In genomic region chr10:124600051-124600880, GRCh38 we compare ENCODE assay signal across 20 cellular contexts.
DNase-seq lines count a peak whose midpoint lies in the region; TF ChIP-seq lines count a peak whose summit lies in the region.
"Had no signal": no experiment of that assay in that cellular context is flagged by ENCODE, and none has a peak within 500 bp of the region (broad histone marks: within the 10 kb centered on the region; RNA-seq: fewer than 3 reads in every experiment).

No MANE protein-coding gene starts in this region.

- H3K9me3 Mint-ChIP-seq in IgD-negative memory B cell (no peaks in the 10 kb centered on the region), chondrocyte (ENCODE audit: low read depth) (no peaks in the 10 kb centered on the region)
- H3K9me3 Mint-ChIP-seq: CD8-positive, alpha-beta memory T cell had no signal

- H2BK120ac ChIP-seq in neuronal stem cell (ENCODE audit: low read depth, low read length): no peak overlapping the region

- WGBS in neuronal stem cell (ENCODE audit: extremely low coverage in 2 of 2, insufficient read length in 2 of 2, insufficient replicate concordance in 1 of 2), 2 donors: no CpG with 5 or more reads among the region's 18 CpGs

- H2AK5ac ChIP-seq in neuronal stem cell (ENCODE audit: low read depth, low read length): peak overlapping the region; percentile 78

- peak overlapping the region; percentile 87 for H3K14ac ChIP-seq in neuronal stem cell (ENCODE audit: low read length)

- H3K9me3 ChIP-seq in BLaER1 (0 out of 2 replicates have a peak, but pooled peaks cover 1% of the 10 kb centered on the region), neuronal stem cell (replicated peaks in 1 of 2; ENCODE audit: control insufficient read depth in 2 of 2, insufficient read depth in 1 of 2, low read depth in 1 of 2, low read length in 2 of 2) (no peaks in the 10 kb centered on the region), BE2C (no peaks in the 10 kb centered on the region)

- H3K4me3 ChIP-seq in BLaER1: no peak overlapping the region
- no peak overlapping the region for H3K4me3 ChIP-seq in neuronal stem cell (ENCODE audit: low read length in 2 of 2)
- H3K4me3 ChIP-seq in BE2C (ENCODE audit: low read depth, low read length): no peak overlapping the region
- H3K4me3 ChIP-seq: GM23248, SK-N-MC had no signal

- no peaks in the 10 kb centered on the region for H3K27me3 ChIP-seq in BLaER1
- H3K27me3 ChIP-seq in neuronal stem cell (ENCODE audit: control insufficient read depth in 3 of 3, insufficient read depth in 3 of 3, low read depth in 1 of 3, low read length in 3 of 3): no peaks in the 10 kb centered on the region
- no peaks in the 10 kb centered on the region for H3K27me3 ChIP-seq in BE2C

- H2AFZ ChIP-seq in neuronal stem cell (ENCODE audit: low read length): no peak overlapping the region
- H2AFZ ChIP-seq: GM23248 had no signal

- H3K27ac Mint-ChIP-seq in IgD-negative memory B cell (peak overlapping the region; percentile 97 to 100 (median 97)), chondrocyte (ENCODE audit: unreplicated experiment) (no peak overlapping the region)

- DNase-seq in chondrocyte (ENCODE audit: low spot score) (peak; percentile 82), neuronal stem cell (ENCODE audit: low spot score) (no peak), cerebellar nuclear complex (lab: John Stamatoyannopoulos, UW) (no peak), BE2C (no peak), GOT3 (lab: John Stamatoyannopoulos, UW) (no peak), SHP77 treated with DMSO at 0.1 percent for 48 hours (lab: John Stamatoyannopoulos, UW) (no peak)
- DNase-seq: ACHN; GF-D8; GM23248; IMR-90; NCI-H1048; NCI-H146; NCI-H2227 treated with DMSO at 0.1 percent for 48 hours; NCI-H526 treated with DMSO at 0.1 percent for 48 hours; NK-92 treated with Interleukin-12 subunit alpha and Interleukin-12 subunit beta, amount 100 ng/mL, for 24 hours; PC-3 had no signal

- peak overlapping the region; percentile 18 for H2BK12ac ChIP-seq in neuronal stem cell (ENCODE audit: low read length)

- peak overlapping the region; percentile 54 for H3K18ac ChIP-seq in neuronal stem cell (ENCODE audit: low read length)

- H2BK15ac ChIP-seq in neuronal stem cell (ENCODE audit: low read length): peak overlapping the region; percentile 44

- peak overlapping the region; percentile 45 for H2BK5ac ChIP-seq in neuronal stem cell (ENCODE audit: low read length)

- H3K4me1 ChIP-seq in BLaER1: peaks cover 100% of the 10 kb centered on the region
- H3K4me1 ChIP-seq in neuronal stem cell (ENCODE audit: control insufficient read depth in 2 of 2, insufficient read depth in 1 of 2, low read depth in 1 of 2, low read length in 2 of 2): peaks cover 3 to 7% of the 10 kb centered on the region in 2 donors
- no peaks in the 10 kb centered on the region for H3K4me1 ChIP-seq in BE2C

- H3K36me3 ChIP-seq in BLaER1 (no peaks in the 10 kb centered on the region), neuronal stem cell (replicated peaks in 1 of 2; ENCODE audit: control insufficient read depth in 2 of 2, insufficient read depth in 2 of 2, low read length in 2 of 2) (no peaks in the 10 kb centered on the region), BE2C (no peaks in the 10 kb centered on the region)

- H4K20me1 ChIP-seq in BLaER1: peaks cover 18% of the 10 kb centered on the region; the same call in 1 of the 2 replicates

- H3K27ac ChIP-seq in BLaER1 (peak overlapping the region; percentile 94), neuronal stem cell (replicated peaks; ENCODE audit: low read length) (no peak overlapping the region)
- H3K27ac ChIP-seq: GM23248, SK-N-MC had no signal

- peak overlapping the region; percentile 59 for H3K23ac ChIP-seq in neuronal stem cell (ENCODE audit: low read depth, low read length, poor library complexity)

- peak overlapping the region in 3 of 4 donors; percentile 77 to 92 (median 83) for H3K4me3 Mint-ChIP-seq in IgD-negative memory B cell
- H3K4me3 Mint-ChIP-seq in chondrocyte (ENCODE audit: unreplicated experiment): no peak overlapping the region
- H3K4me3 Mint-ChIP-seq: CD8-positive, alpha-beta memory T cell had no signal

- no peak for TF ChIP-seq CTCF in chondrocyte (IDR thresholded peaks at IDR 0.05)
- TF ChIP-seq CTCF in BE2C (IDR thresholded peaks at IDR 0.05; ENCODE audit: low read depth, low read length): no peak

- peaks cover 19 to 46% (median 42%) of the 10 kb centered on the region in 3 donors for H3K4me1 Mint-ChIP-seq in IgD-negative memory B cell
- no peaks in the 10 kb centered on the region for H3K4me1 Mint-ChIP-seq in chondrocyte (ENCODE audit: low read depth)
- H3K4me1 Mint-ChIP-seq: CD8-positive, alpha-beta memory T cell had no signal

- no peak overlapping the region for H4K8ac ChIP-seq in neuronal stem cell (ENCODE audit: low read depth, low read length)

- H3K79me1 ChIP-seq in neuronal stem cell (ENCODE audit: low read depth, low read length): peaks cover 4% of the 10 kb centered on the region

- peak overlapping the region; percentile 56 for H3K9ac ChIP-seq in BLaER1
- H3K9ac ChIP-seq in neuronal stem cell (ENCODE audit: low read depth, low read length, poor library complexity): no peak overlapping the region
- H3K9ac ChIP-seq: GM23248 had no signal

- peak overlapping the region; percentile 92 for H3K4me2 ChIP-seq in BLaER1
- no peak overlapping the region for H3K4me2 ChIP-seq in neuronal stem cell (ENCODE audit: insufficient read depth, low read length, poor library complexity, severe bottlenecking)

- H3K27me3 Mint-ChIP-seq in IgD-negative memory B cell: no peaks in the 10 kb centered on the region
- H3K27me3 Mint-ChIP-seq in chondrocyte (ENCODE audit: low read depth): no peaks in the 10 kb centered on the region
- H3K27me3 Mint-ChIP-seq: CD8-positive, alpha-beta memory T cell had no signal

- no peak overlapping the region for H3K4ac ChIP-seq in neuronal stem cell (ENCODE audit: low read length)

- H3K36me3 Mint-ChIP-seq in IgD-negative memory B cell (peaks cover 2% of the 10 kb centered on the region), chondrocyte (ENCODE audit: low read depth) (no peaks in the 10 kb centered on the region)

- no peak overlapping the region for H4K91ac ChIP-seq in neuronal stem cell (ENCODE audit: low read depth, low read length, poor library complexity)
